Comparison of ENCODE assay signal across 17 cellular contexts in genomic region chr11:6458352-6458751, GRCh38. TPM values are rescaled to one million over a fixed set of nuclear protein-coding genes. Genes with fewer than 3 reads are reported as not detected.
DNase-seq lines count a peak whose midpoint lies in the region; ATAC-seq and TF ChIP-seq lines count a peak whose summit lies in the region.
"Had no signal": no experiment of that assay in that cellular context is flagged by ENCODE, and none has a peak within 500 bp of the region (broad histone marks: within the 10 kb centered on the region; RNA-seq: fewer than 3 reads in every experiment).

No MANE protein-coding gene starts in this region.

- H3K9me3 ChIP-seq in RWPE2 (ENCODE audit: severe bottlenecking), result no peaks in the 10 kb centered on the region
- no peaks in the 10 kb centered on the region for H3K9me3 ChIP-seq in left lung

- peak overlapping the region; percentile 87 for H3K27ac Mint-ChIP-seq in type B pancreatic cell
- H3K27ac Mint-ChIP-seq: CD8-positive, alpha-beta T cell; GM23338 had no signal

- no peaks in the 10 kb centered on the region for H3K9me3 Mint-ChIP-seq in type B pancreatic cell
- H3K9me3 Mint-ChIP-seq: CD14-positive monocyte; CD8-positive, alpha-beta T cell; GM23338 had no signal

- intact Hi-C loops in left lung (cut with DNase I), result no loop called here

- H3K4me1 ChIP-seq in RWPE2 (ENCODE audit: insufficient read depth, poor library complexity, severe bottlenecking) (no peaks in the 10 kb centered on the region), left lung (no peaks in the 10 kb centered on the region)

- peaks cover 21% of the 10 kb centered on the region for H3K36me3 Mint-ChIP-seq in type B pancreatic cell

- H3K27ac ChIP-seq in RWPE2 (ENCODE audit: poor library complexity, severe bottlenecking) (no peak overlapping the region), left lung (no peak overlapping the region)

- H3K4me1 Mint-ChIP-seq in type B pancreatic cell (ENCODE audit: unreplicated experiment), result no peaks in the 10 kb centered on the region
- H3K4me1 Mint-ChIP-seq: CD14-positive monocyte, GM23338 had no signal

- H3K4me3 Mint-ChIP-seq in type B pancreatic cell, result peak overlapping the region; percentile 32
- H3K4me3 Mint-ChIP-seq: CD14-positive monocyte; CD8-positive, alpha-beta T cell; GM23338 had no signal

- DNase-seq in DMS53 (lab: John Stamatoyannopoulos, UW) (peak; percentile 39), DMS53 treated with DMSO at 0.1 percent for 48 hours (lab: John Stamatoyannopoulos, UW; ENCODE audit: unreplicated experiment) (no peak), RWPE2 (ENCODE audit: low spot score) (no peak), left lung (no peak), type B pancreatic cell (ENCODE audit: extremely low spot score, unreplicated experiment) (no peak), NCI-H1436 treated with DMSO at 0.1 percent for 48 hours (lab: John Stamatoyannopoulos, UW) (no peak), UCSD-AML1 (lab: John Stamatoyannopoulos, UW; ENCODE audit: unreplicated experiment) (no peak)
- DNase-seq: CD8-positive, alpha-beta T cell; COR-L47; DMS79; H7 had no signal

- ATAC-seq in RWPE2 (ENCODE audit: low read depth), result peak; percentile 19; the same call in 1 of the 3 replicates
- ATAC-seq in left lung, result peak; percentile 85
- no peak for ATAC-seq in HG03025 (IDR thresholded peaks at IDR 0.05; ENCODE audit: low FRiP score, unreplicated experiment)
- ATAC-seq: CD8-positive, alpha-beta T cell; GM12878; GM23338; HepG2 had no signal

- TF ChIP-seq CTCF in RWPE2 (IDR thresholded peaks at IDR 0.05; ENCODE audit: poor library complexity, severe bottlenecking), result no peak
- no peak for TF ChIP-seq CTCF in left lung (IDR thresholded peaks at IDR 0.05)
- TF ChIP-seq CTCF in type B pancreatic cell (conservative IDR thresholded peaks at IDR 0.05), result no peak

- H3K4me3 ChIP-seq in RWPE2 (ENCODE audit: severe bottlenecking) (no peak overlapping the region), left lung (no peak overlapping the region)
- H3K4me3 ChIP-seq: GM12878, GM23338 had no signal

- H3K36me3 ChIP-seq in RWPE2 (ENCODE audit: low read depth) (peaks cover 9% of the 10 kb centered on the region; the same call in 1 of the 2 replicates), left lung (peaks cover 0 to 68% of the 10 kb centered on the region in 2 donors)

- H3K27me3 ChIP-seq in RWPE2 (ENCODE audit: insufficient read depth, poor library complexity, severe bottlenecking), result no peaks in the 10 kb centered on the region
- no peaks in the 10 kb centered on the region for H3K27me3 ChIP-seq in left lung

- H3K27me3 Mint-ChIP-seq in type B pancreatic cell, result no peaks in the 10 kb centered on the region

RNA-seq across cellular contexts. Expression of gene TRIM3, which starts 15.4 kb away (rescaled TPM):
- total RNA-seq in left lung, result 10 to 100 TPM; 20.6 to 24.5 TPM
- total RNA-seq in type B pancreatic cell (ENCODE audit: low replicate concordance), result 15.6 and 22.9 TPM in 2 replicates

RNA-seq across cellular contexts. Expression of gene HPX, which starts 17.6 kb away (rescaled TPM):
- total RNA-seq in left lung (under 1 TPM; 0.86 to 0.90 TPM), type B pancreatic cell (ENCODE audit: low replicate concordance) (1.5 and 1.9 TPM in 2 replicates)
- total RNA-seq: G401 had no signal

RNA-seq across cellular contexts. Expression of gene ARFIP2, which starts 22.8 kb away (rescaled TPM):
- total RNA-seq in left lung (10 to 100 TPM; 41.3 to 51.0 TPM), type B pancreatic cell (ENCODE audit: low replicate concordance) (60.9 and 77.3 TPM in 2 replicates)

RNA-seq across cellular contexts. Expression of gene TIMM10B, which starts 22.9 kb away (rescaled TPM):
- total RNA-seq in left lung, result 10 to 100 TPM; 36.8 to 46.4 TPM
- 31.2 and 35.7 TPM in 2 replicates for total RNA-seq in type B pancreatic cell (ENCODE audit: low replicate concordance)

RNA-seq across cellular contexts. Expression of gene DNHD1, which starts 38.7 kb away (rescaled TPM):
- total RNA-seq in left lung, result 10 to 100 TPM in 1 of 2 donors, 1 to 10 TPM in 1; 7.1 to 12.5 TPM
- 5.6 and 9.9 TPM in 2 replicates for total RNA-seq in type B pancreatic cell (ENCODE audit: low replicate concordance)
